ENCODE assay signal across 1 cellular context in the genomic region with DNA sequence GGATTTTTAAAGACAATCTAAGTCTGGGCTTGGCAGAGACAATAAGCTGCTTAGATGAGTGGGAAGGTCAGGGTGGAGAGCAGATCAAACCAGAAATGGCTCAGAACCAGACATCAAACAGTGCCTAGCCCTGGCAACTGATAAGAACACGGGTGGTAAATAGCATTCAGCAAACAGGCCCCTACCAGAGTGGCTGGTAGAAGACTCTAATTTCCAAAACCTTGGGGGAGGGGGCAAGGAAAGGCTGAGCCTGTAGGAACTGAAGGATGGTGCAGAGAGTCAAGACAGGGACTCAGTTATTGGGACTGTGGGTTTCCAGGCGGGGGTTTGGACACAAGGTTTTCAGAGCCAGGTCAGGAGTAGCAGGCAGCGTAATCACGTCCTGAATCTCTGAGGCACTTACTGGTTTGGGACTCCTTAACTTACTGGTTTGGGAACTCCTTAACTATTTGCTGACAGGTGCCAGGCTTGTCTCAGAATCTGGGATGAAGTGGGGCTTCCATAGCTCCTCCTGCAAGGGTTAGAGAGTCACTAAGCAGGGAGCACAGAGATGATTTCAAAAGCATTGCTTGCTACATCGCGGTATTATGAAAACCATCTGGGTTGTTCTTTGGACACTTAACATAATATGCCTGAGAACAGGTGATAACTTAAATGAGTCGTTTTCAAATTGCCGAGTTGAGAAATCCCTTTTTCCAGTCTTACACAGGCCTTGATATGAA.
TF ChIP-seq lines count a peak whose summit lies in the region.

No MANE protein-coding gene starts in this region.

TF ChIP-seq in HepG2, 621 proteins besides CTCF, POLR2A, EP300 and RAD21 (continued from another document and continues in another):
- TF ChIP-seq, protein P1, sequence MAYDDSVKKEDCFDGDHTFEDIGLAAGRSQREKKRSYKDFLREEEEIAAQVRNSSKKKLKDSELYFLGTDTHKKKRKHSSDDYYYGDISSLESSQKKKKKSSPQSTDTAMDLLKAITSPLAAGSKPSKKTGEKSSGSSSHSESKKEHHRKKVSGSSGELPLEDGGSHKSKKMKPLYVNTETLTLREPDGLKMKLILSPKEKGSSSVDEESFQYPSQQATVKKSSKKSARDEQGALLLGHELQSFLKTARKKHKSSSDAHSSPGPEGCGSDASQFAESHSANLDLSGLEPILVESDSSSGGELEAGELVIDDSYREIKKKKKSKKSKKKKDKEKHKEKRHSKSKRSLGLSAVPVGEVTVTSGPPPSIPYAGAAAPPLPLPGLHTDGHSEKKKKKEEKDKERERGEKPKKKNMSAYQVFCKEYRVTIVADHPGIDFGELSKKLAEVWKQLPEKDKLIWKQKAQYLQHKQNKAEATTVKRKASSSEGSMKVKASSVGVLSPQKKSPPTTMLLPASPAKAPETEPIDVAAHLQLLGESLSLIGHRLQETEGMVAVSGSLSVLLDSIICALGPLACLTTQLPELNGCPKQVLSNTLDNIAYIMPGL (CRISPR knock-in tag; IDR thresholded peaks at IDR 0.05; ENCODE audit: borderline replicate concordance in 1 of 2, low read depth in 1 of 2): no peak
- TF ChIP-seq, protein P2, sequence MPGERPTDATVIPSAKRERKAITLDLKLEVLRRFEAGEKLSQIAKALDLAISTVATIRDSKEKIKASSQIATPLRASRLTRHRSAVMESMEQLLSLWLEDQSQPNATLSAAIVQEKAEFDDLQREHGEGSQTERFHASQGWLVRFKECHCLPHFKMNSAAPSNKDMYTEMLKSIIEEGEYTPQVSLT (CRISPR knock-in tag; IDR thresholded peaks at IDR 0.05; ENCODE audit: borderline replicate concordance, low read depth): no peak
- TF ChIP-seq PHF21A (CRISPR knock-in tag; IDR thresholded peaks at IDR 0.05) (peak; percentile 54; the same call in 1 of the 2 replicates), SNRNP70 (IDR thresholded peaks at IDR 0.05; ENCODE audit: low read depth, low read length) (no peak), ZBTB7B (CRISPR knock-in tag; IDR thresholded peaks at IDR 0.05) (0 out of 2 replicates have a peak, but pooled peaks have one; percentile 17), ZSCAN20 (CRISPR knock-in tag; IDR thresholded peaks at IDR 0.05; ENCODE audit: borderline replicate concordance) (no peak), SYNCRIP (IDR thresholded peaks at IDR 0.05; ENCODE audit: insufficient read depth, low read depth, low read length) (no peak), SIX1 (CRISPR knock-in tag; IDR thresholded peaks at IDR 0.05; ENCODE audit: borderline replicate concordance) (no peak), ZNF644 (CRISPR knock-in tag; IDR thresholded peaks at IDR 0.05; ENCODE audit: low read depth) (no peak), GPN1 (CRISPR knock-in tag; IDR thresholded peaks at IDR 0.05; ENCODE audit: borderline replicate concordance) (no peak), GTF3A (CRISPR knock-in tag; conservative IDR thresholded peaks at IDR 0.05) (no peak), SIX4 (CRISPR knock-in tag; IDR thresholded peaks at IDR 0.05) (no peak), ARHGAP35 (CRISPR knock-in tag; IDR thresholded peaks at IDR 0.05; ENCODE audit: borderline replicate concordance) (no peak), MLLT10 (CRISPR knock-in tag; IDR thresholded peaks at IDR 0.05) (no peak), SSRP1 (CRISPR knock-in tag; IDR thresholded peaks at IDR 0.05) (no peak), ZNF772 (CRISPR knock-in tag; IDR thresholded peaks at IDR 0.05) (0 out of 2 replicates have a peak, but pooled peaks have one; percentile 16), MTF2 (CRISPR knock-in tag; IDR thresholded peaks at IDR 0.05; ENCODE audit: borderline replicate concordance) (no peak), REXO4 (CRISPR knock-in tag; IDR thresholded peaks at IDR 0.05; ENCODE audit: borderline replicate concordance) (no peak), ZNF839 (CRISPR knock-in tag; IDR thresholded peaks at IDR 0.05; ENCODE audit: borderline replicate concordance) (no peak), HOXD1 (CRISPR knock-in tag; IDR thresholded peaks at IDR 0.05) (no peak), DPF2 (CRISPR knock-in tag; IDR thresholded peaks at IDR 0.05; ENCODE audit: borderline replicate concordance, low read depth) (peak; percentile 56; the same call in 1 of the 2 replicates), CEBPG (CRISPR knock-in tag; IDR thresholded peaks at IDR 0.05) (no peak), POLR2AphosphoS5 (IDR thresholded peaks at IDR 0.05; ENCODE audit: low read depth, low read length) (no peak), SRSF9 (IDR thresholded peaks at IDR 0.05; ENCODE audit: borderline replicate concordance, insufficient read depth, low read depth, low read length, poor library complexity, severe bottlenecking) (no peak), ZNF564 (CRISPR knock-in tag; IDR thresholded peaks at IDR 0.05) (no peak), MBD4 (IDR thresholded peaks at IDR 0.05; ENCODE audit: borderline replicate concordance, low read length) (no peak), GATA4 (IDR thresholded peaks at IDR 0.05; ENCODE audit: borderline replicate concordance, low read depth) (peak; percentile 71; the same call in 1 of the 2 replicates), CREM (IDR thresholded peaks at IDR 0.05) (peak; percentile 36), CREM (CRISPR knock-in tag; IDR thresholded peaks at IDR 0.05) (no peak), ARID2 (CRISPR knock-in tag; IDR thresholded peaks at IDR 0.05; ENCODE audit: borderline replicate concordance) (peak; percentile 69; the same call in 1 of the 2 replicates), ZNF850 (CRISPR knock-in tag; conservative IDR thresholded peaks at IDR 0.05) (no peak), ZFX (CRISPR knock-in tag; IDR thresholded peaks at IDR 0.05; ENCODE audit: low read depth) (no peak), PCBP2 (optimal IDR thresholded peaks at IDR 0.05; ENCODE audit: low read depth, low read length, poor library complexity, severe bottlenecking) (no peak), ZBTB20 (CRISPR knock-in tag; IDR thresholded peaks at IDR 0.05; ENCODE audit: borderline replicate concordance, low read depth) (no peak), GABPA (IDR thresholded peaks at IDR 0.05; ENCODE audit: low read depth, low read length) (no peak), GABPA (CRISPR knock-in tag; IDR thresholded peaks at IDR 0.05; ENCODE audit: low read depth) (no peak), ZNF225 (CRISPR knock-in tag; IDR thresholded peaks at IDR 0.05) (no peak), RARG (CRISPR knock-in tag; IDR thresholded peaks at IDR 0.05; ENCODE audit: low read depth) (no peak), NFKB2 (CRISPR knock-in tag; IDR thresholded peaks at IDR 0.05; ENCODE audit: borderline replicate concordance) (no peak), BCL6 (CRISPR knock-in tag; IDR thresholded peaks at IDR 0.05) (peak; percentile 49; the same call in 1 of the 2 replicates), MED1 (CRISPR knock-in tag; IDR thresholded peaks at IDR 0.05) (0 out of 2 replicates have a peak, but pooled peaks have one; percentile 14), ZNF207 (IDR thresholded peaks at IDR 0.05; ENCODE audit: borderline replicate concordance) (no peak)
- TF ChIP-seq, protein P3, sequence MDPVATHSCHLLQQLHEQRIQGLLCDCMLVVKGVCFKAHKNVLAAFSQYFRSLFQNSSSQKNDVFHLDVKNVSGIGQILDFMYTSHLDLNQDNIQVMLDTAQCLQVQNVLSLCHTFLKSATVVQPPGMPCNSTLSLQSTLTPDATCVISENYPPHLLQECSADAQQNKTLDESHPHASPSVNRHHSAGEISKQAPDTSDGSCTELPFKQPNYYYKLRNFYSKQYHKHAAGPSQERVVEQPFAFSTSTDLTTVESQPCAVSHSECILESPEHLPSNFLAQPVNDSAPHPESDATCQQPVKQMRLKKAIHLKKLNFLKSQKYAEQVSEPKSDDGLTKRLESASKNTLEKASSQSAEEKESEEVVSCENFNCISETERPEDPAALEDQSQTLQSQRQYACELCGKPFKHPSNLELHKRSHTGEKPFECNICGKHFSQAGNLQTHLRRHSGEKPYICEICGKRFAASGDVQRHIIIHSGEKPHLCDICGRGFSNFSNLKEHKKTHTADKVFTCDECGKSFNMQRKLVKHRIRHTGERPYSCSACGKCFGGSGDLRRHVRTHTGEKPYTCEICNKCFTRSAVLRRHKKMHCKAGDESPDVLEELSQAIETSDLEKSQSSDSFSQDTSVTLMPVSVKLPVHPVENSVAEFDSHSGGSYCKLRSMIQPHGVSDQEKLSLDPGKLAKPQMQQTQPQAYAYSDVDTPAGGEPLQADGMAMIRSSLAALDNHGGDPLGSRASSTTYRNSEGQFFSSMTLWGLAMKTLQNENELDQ (CRISPR knock-in tag; IDR thresholded peaks at IDR 0.05; ENCODE audit: borderline replicate concordance): no peak
- TF ChIP-seq, protein P4, sequence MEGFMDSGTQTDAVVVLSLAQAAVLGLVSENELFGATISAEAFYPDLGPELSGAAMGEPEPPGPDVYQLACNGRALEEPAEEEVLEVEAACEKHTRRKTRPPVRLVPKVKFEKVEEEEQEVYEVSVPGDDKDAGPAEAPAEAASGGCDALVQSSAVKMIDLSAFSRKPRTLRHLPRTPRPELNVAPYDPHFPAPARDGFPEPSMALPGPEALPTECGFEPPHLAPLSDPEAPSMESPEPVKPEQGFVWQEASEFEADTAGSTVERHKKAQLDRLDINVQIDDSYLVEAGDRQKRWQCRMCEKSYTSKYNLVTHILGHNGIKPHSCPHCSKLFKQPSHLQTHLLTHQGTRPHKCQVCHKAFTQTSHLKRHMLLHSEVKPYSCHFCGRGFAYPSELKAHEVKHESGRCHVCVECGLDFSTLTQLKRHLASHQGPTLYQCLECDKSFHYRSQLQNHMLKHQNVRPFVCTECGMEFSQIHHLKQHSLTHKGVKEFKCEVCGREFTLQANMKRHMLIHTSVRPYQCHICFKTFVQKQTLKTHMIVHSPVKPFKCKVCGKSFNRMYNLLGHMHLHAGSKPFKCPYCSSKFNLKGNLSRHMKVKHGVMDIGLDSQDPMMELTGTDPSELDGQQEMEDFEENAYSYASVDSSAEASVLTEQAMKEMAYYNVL (CRISPR knock-in tag; IDR thresholded peaks at IDR 0.05; ENCODE audit: borderline replicate concordance): no peak
- TF ChIP-seq, protein P5, sequence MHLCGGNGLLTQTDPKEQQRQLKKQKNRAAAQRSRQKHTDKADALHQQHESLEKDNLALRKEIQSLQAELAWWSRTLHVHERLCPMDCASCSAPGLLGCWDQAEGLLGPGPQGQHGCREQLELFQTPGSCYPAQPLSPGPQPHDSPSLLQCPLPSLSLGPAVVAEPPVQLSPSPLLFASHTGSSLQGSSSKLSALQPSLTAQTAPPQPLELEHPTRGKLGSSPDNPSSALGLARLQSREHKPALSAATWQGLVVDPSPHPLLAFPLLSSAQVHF (CRISPR knock-in tag; IDR thresholded peaks at IDR 0.05): no peak
- TF ChIP-seq, protein P6, sequence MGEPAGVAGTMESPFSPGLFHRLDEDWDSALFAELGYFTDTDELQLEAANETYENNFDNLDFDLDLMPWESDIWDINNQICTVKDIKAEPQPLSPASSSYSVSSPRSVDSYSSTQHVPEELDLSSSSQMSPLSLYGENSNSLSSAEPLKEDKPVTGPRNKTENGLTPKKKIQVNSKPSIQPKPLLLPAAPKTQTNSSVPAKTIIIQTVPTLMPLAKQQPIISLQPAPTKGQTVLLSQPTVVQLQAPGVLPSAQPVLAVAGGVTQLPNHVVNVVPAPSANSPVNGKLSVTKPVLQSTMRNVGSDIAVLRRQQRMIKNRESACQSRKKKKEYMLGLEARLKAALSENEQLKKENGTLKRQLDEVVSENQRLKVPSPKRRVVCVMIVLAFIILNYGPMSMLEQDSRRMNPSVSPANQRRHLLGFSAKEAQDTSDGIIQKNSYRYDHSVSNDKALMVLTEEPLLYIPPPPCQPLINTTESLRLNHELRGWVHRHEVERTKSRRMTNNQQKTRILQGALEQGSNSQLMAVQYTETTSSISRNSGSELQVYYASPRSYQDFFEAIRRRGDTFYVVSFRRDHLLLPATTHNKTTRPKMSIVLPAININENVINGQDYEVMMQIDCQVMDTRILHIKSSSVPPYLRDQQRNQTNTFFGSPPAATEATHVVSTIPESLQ (CRISPR knock-in tag; conservative IDR thresholded peaks at IDR 0.05): no peak
- TF ChIP-seq, protein P7, sequence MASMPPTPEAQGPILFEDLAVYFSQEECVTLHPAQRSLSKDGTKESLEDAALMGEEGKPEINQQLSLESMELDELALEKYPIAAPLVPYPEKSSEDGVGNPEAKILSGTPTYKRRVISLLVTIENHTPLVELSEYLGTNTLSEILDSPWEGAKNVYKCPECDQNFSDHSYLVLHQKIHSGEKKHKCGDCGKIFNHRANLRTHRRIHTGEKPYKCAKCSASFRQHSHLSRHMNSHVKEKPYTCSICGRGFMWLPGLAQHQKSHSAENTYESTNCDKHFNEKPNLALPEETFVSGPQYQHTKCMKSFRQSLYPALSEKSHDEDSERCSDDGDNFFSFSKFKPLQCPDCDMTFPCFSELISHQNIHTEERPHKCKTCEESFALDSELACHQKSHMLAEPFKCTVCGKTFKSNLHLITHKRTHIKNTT (CRISPR knock-in tag; IDR thresholded peaks at IDR 0.05): no peak
- TF ChIP-seq, protein P8, sequence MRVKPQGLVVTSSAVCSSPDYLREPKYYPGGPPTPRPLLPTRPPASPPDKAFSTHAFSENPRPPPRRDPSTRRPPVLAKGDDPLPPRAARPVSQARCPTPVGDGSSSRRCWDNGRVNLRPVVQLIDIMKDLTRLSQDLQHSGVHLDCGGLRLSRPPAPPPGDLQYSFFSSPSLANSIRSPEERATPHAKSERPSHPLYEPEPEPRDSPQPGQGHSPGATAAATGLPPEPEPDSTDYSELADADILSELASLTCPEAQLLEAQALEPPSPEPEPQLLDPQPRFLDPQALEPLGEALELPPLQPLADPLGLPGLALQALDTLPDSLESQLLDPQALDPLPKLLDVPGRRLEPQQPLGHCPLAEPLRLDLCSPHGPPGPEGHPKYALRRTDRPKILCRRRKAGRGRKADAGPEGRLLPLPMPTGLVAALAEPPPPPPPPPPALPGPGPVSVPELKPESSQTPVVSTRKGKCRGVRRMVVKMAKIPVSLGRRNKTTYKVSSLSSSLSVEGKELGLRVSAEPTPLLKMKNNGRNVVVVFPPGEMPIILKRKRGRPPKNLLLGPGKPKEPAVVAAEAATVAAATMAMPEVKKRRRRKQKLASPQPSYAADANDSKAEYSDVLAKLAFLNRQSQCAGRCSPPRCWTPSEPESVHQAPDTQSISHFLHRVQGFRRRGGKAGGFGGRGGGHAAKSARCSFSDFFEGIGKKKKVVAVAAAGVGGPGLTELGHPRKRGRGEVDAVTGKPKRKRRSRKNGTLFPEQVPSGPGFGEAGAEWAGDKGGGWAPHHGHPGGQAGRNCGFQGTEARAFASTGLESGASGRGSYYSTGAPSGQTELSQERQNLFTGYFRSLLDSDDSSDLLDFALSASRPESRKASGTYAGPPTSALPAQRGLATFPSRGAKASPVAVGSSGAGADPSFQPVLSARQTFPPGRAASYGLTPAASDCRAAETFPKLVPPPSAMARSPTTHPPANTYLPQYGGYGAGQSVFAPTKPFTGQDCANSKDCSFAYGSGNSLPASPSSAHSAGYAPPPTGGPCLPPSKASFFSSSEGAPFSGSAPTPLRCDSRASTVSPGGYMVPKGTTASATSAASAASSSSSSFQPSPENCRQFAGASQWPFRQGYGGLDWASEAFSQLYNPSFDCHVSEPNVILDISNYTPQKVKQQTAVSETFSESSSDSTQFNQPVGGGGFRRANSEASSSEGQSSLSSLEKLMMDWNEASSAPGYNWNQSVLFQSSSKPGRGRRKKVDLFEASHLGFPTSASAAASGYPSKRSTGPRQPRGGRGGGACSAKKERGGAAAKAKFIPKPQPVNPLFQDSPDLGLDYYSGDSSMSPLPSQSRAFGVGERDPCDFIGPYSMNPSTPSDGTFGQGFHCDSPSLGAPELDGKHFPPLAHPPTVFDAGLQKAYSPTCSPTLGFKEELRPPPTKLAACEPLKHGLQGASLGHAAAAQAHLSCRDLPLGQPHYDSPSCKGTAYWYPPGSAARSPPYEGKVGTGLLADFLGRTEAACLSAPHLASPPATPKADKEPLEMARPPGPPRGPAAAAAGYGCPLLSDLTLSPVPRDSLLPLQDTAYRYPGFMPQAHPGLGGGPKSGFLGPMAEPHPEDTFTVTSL (CRISPR knock-in tag; IDR thresholded peaks at IDR 0.05; ENCODE audit: borderline replicate concordance): no peak
